ENCODE assay signal across 12 cellular contexts in the genomic region with DNA sequence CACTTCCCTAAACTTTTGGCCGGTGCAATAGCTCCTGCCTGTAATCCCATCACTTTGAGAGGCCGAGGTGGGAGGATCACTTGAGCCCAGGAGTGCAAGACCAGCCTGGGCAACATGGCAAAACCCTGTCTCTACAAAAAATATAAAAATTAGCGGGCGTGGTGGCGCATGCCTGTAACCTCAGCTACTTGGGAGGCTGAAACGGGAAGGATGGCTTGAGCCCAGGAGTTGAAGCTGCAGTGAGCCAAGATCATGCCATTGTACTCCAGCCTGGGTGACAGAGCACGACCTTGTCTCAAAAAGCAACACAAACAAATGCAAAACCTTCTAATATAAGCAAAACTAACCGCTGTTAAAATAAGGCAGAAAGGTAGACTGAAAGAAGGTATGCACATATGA. TPM values are rescaled to one million over a fixed set of nuclear protein-coding genes. Genes with fewer than 3 reads are reported as not detected.
DNase-seq lines count a peak whose midpoint lies in the region; ATAC-seq and TF ChIP-seq lines count a peak whose summit lies in the region.
"Had no signal": no experiment of that assay in that cellular context is flagged by ENCODE, and none has a peak within 500 bp of the region (broad histone marks: within the 10 kb centered on the region; RNA-seq: fewer than 3 reads in every experiment).

No MANE protein-coding gene starts in this region.

- intact Hi-C loops in body of pancreas (cut with DNase I) = no loop called here
- intact Hi-C loops in stomach (cut with DNase I; ENCODE audit: low total_unique reads) = no loop called here

- H3K9me3 ChIP-seq in MM.1S (replicated peaks; ENCODE audit: insufficient read depth, low read length) (no peaks in the 10 kb centered on the region), body of pancreas (no peaks in the 10 kb centered on the region), liver (ENCODE audit: control insufficient read depth in 4 of 4, low read length in 3 of 4) (no peaks in the 10 kb centered on the region), stomach (no peaks in the 10 kb centered on the region)
- H3K9me3 ChIP-seq: HAP-1 had no signal

- TF ChIP-seq RAD21 in liver (IDR thresholded peaks at IDR 0.05) = no peak

- H3K9me2 ChIP-seq in MM.1S (replicated peaks; ENCODE audit: insufficient read depth, low read length) = no peaks in the 10 kb centered on the region

- H3K27me3 ChIP-seq in MM.1S (replicated peaks; ENCODE audit: insufficient read depth, low read length) (no peaks in the 10 kb centered on the region), body of pancreas (no peaks in the 10 kb centered on the region), liver (ENCODE audit: control insufficient read depth in 4 of 4, insufficient read depth in 4 of 4, low read length in 3 of 4) (peaks cover 0 to 5% (median 0%) of the 10 kb centered on the region in 4 donors), stomach (no peaks in the 10 kb centered on the region)

- peaks cover 43% of the 10 kb centered on the region for H3K79me2 ChIP-seq in MM.1S (ENCODE audit: low read length)

- ATAC-seq in body of pancreas (no peak), GM19452 (IDR thresholded peaks at IDR 0.05; ENCODE audit: unreplicated experiment) (no peak), GM19324 (IDR thresholded peaks at IDR 0.05; ENCODE audit: low FRiP score, unreplicated experiment) (no peak)
- ATAC-seq: natural killer cell treated with Interleukin-12 subunit alpha and Interleukin-12 subunit beta and Interleukin-15 and Interleukin-18, amount 100 ng/mL, for 72 hours had no signal

- H3K36me3 ChIP-seq in MM.1S (replicated peaks; ENCODE audit: insufficient read depth, low read length) = no peaks in the 10 kb centered on the region
- no peaks in the 10 kb centered on the region for H3K36me3 ChIP-seq in body of pancreas (replicated peaks in 1 of 2; ENCODE audit: insufficient read depth in 1 of 2, low read depth in 2 of 2)
- H3K36me3 ChIP-seq in liver (ENCODE audit: control insufficient read depth in 4 of 4, insufficient read depth in 3 of 4, low read depth in 1 of 4, low read length in 3 of 4) = no peaks in the 10 kb centered on the region
- no peaks in the 10 kb centered on the region for H3K36me3 ChIP-seq in stomach
- H3K36me3 ChIP-seq: HAP-1 had no signal

- WGBS in body of pancreas, 2 donors = 34 to 37% methylated on average over 8 of the region's 8 CpGs
- 77% methylated on average over 8 of the region's 8 CpGs for WGBS in liver
- 61 to 74% (median 71%) methylated on average over 8 of the region's 8 CpGs for WGBS in stomach, 5 donors

- H3F3A ChIP-seq in MM.1S (ENCODE audit: insufficient read depth, low read length) = peaks cover 35% of the 10 kb centered on the region

- no peak for TF ChIP-seq CTCF in MM.1S (IDR thresholded peaks at IDR 0.05; ENCODE audit: low read length)
- no peak for TF ChIP-seq CTCF in body of pancreas (IDR thresholded peaks at IDR 0.05)
- no peak for TF ChIP-seq CTCF in liver (IDR thresholded peaks at IDR 0.05; ENCODE audit: low read depth, low read length, missing input control)
- no peak for TF ChIP-seq CTCF in stomach (IDR thresholded peaks at IDR 0.05)

- H3K9ac ChIP-seq in MM.1S (ENCODE audit: low read length) (peak overlapping the region; percentile 51; the same call in 1 of the 2 replicates), liver (ENCODE audit: low read depth in 1 of 2, low read length in 2 of 2) (no peak overlapping the region)

- H3K4me2 ChIP-seq in MM.1S (ENCODE audit: low read depth, low read length) = peak overlapping the region; percentile 72; the same call in 1 of the 2 replicates

- no peak for TF ChIP-seq EP300 in stomach (IDR thresholded peaks at IDR 0.05)

- H3K4me1 ChIP-seq in MM.1S (ENCODE audit: low read length) (peaks cover 58% of the 10 kb centered on the region), body of pancreas (peaks cover 88% of the 10 kb centered on the region), liver (ENCODE audit: control insufficient read depth in 4 of 4, insufficient read depth in 4 of 4, low read length in 3 of 4) (peaks cover 0 to 3% (median 1%) of the 10 kb centered on the region in 4 donors), stomach (peaks cover 47 to 87% (median 78%) of the 10 kb centered on the region in 4 donors)
- H3K4me1 ChIP-seq: HAP-1 had no signal

- DNase-seq in MM.1S (no peak), body of pancreas (no peak), stomach (no peak), RPMI8226 (no peak)
- DNase-seq: activated B cell treated with CpG ODN at 0.5 μM for 24 hours, DMS79 treated with DMSO at 0.1 percent for 48 hours, left cardiac atrium had no signal

- H3K4me3 ChIP-seq in MM.1S (ENCODE audit: low read length) (no peak overlapping the region), body of pancreas (no peak overlapping the region), liver (ENCODE audit: low read depth in 1 of 3, low read length in 3 of 3) (no peak overlapping the region), stomach (no peak overlapping the region)
- H3K4me3 ChIP-seq: HAP-1 had no signal

- TF ChIP-seq POLR2A in body of pancreas (IDR thresholded peaks at IDR 0.05) (no peak), stomach (IDR thresholded peaks at IDR 0.05) (no peak)

- H4K20me1 ChIP-seq in MM.1S (ENCODE audit: insufficient read depth, low read length) = no peaks in the 10 kb centered on the region

- H2AFZ ChIP-seq in MM.1S (ENCODE audit: low read length) = peak overlapping the region; percentile 11; the same call in 1 of the 2 replicates

- H3K27ac ChIP-seq in MM.1S (ENCODE audit: low read length) = peak overlapping the region; percentile 89
- peak overlapping the region; percentile 91 to 97 (median 94) for H3K27ac ChIP-seq in body of pancreas
- H3K27ac ChIP-seq in liver (ENCODE audit: low read depth in 1 of 2, low read length in 2 of 2) = peak overlapping the region; percentile 73 to 81
- H3K27ac ChIP-seq in stomach = peak overlapping the region; percentile 71 to 89 (median 81)

TF ChIP-seq in liver, 16 proteins besides CTCF, POLR2A, EP300 and RAD21:
- no peak for TF ChIP-seq FOXA1 (IDR thresholded peaks at IDR 0.05)
- TF ChIP-seq, protein P1, sequence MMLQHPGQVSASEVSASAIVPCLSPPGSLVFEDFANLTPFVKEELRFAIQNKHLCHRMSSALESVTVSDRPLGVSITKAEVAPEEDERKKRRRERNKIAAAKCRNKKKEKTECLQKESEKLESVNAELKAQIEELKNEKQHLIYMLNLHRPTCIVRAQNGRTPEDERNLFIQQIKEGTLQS (IDR thresholded peaks at IDR 0.05) = no peak
- TF ChIP-seq TAF1 (conservative IDR thresholded peaks at IDR 0.05) = no peak
- TF ChIP-seq YY1 (IDR thresholded peaks at IDR 0.05) = no peak
- TF ChIP-seq JUND (IDR thresholded peaks at IDR 0.05) = no peak
- TF ChIP-seq HNF4A (conservative IDR thresholded peaks at IDR 0.05) = no peak
- TF ChIP-seq, protein P2, sequence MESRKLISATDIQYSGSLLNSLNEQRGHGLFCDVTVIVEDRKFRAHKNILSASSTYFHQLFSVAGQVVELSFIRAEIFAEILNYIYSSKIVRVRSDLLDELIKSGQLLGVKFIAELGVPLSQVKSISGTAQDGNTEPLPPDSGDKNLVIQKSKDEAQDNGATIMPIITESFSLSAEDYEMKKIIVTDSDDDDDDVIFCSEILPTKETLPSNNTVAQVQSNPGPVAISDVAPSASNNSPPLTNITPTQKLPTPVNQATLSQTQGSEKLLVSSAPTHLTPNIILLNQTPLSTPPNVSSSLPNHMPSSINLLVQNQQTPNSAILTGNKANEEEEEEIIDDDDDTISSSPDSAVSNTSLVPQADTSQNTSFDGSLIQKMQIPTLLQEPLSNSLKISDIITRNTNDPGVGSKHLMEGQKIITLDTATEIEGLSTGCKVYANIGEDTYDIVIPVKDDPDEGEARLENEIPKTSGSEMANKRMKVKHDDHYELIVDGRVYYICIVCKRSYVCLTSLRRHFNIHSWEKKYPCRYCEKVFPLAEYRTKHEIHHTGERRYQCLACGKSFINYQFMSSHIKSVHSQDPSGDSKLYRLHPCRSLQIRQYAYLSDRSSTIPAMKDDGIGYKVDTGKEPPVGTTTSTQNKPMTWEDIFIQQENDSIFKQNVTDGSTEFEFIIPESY (IDR thresholded peaks at IDR 0.05) = no peak
- TF ChIP-seq, protein P3, sequence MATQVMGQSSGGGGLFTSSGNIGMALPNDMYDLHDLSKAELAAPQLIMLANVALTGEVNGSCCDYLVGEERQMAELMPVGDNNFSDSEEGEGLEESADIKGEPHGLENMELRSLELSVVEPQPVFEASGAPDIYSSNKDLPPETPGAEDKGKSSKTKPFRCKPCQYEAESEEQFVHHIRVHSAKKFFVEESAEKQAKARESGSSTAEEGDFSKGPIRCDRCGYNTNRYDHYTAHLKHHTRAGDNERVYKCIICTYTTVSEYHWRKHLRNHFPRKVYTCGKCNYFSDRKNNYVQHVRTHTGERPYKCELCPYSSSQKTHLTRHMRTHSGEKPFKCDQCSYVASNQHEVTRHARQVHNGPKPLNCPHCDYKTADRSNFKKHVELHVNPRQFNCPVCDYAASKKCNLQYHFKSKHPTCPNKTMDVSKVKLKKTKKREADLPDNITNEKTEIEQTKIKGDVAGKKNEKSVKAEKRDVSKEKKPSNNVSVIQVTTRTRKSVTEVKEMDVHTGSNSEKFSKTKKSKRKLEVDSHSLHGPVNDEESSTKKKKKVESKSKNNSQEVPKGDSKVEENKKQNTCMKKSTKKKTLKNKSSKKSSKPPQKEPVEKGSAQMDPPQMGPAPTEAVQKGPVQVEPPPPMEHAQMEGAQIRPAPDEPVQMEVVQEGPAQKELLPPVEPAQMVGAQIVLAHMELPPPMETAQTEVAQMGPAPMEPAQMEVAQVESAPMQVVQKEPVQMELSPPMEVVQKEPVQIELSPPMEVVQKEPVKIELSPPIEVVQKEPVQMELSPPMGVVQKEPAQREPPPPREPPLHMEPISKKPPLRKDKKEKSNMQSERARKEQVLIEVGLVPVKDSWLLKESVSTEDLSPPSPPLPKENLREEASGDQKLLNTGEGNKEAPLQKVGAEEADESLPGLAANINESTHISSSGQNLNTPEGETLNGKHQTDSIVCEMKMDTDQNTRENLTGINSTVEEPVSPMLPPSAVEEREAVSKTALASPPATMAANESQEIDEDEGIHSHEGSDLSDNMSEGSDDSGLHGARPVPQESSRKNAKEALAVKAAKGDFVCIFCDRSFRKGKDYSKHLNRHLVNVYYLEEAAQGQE (IDR thresholded peaks at IDR 0.05) = no peak
- no peak for TF ChIP-seq SP1 (IDR thresholded peaks at IDR 0.05)
- TF ChIP-seq, protein P4, sequence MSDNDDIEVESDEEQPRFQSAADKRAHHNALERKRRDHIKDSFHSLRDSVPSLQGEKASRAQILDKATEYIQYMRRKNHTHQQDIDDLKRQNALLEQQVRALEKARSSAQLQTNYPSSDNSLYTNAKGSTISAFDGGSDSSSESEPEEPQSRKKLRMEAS (IDR thresholded peaks at IDR 0.05) = no peak
- TF ChIP-seq EGR1 (IDR thresholded peaks at IDR 0.05; ENCODE audit: low read depth in 2 of 2) = no peak
- TF ChIP-seq RXRA (IDR thresholded peaks at IDR 0.05) = no peak
- TF ChIP-seq FOXA2 (IDR thresholded peaks at IDR 0.05) = no peak
- no peak for TF ChIP-seq GABPA (IDR thresholded peaks at IDR 0.05 in 1 of 2, conservative IDR thresholded peaks at IDR 0.05 in 1 of 2)

RNA-seq across cellular contexts. Expression of a gene that starts 25.9 kb away (rescaled TPM):
- 10 to 100 TPM; 26.5 to 36.9 TPM for total RNA-seq in body of pancreas
- 1 to 10 TPM; 1.4 to 2.7 TPM for total RNA-seq in liver
- polyA plus RNA-seq in liver = 1 to 10 TPM; 1.3 to 2.3 TPM
- 10 to 100 TPM in 4 of 5 donors, 1 to 10 TPM in 1; 1.2 to 32.2 (median 13.8) TPM for total RNA-seq in stomach
- 10 to 100 TPM; 13.6 to 18.2 (median 17.2) TPM for polyA plus RNA-seq in stomach
- total RNA-seq: activated B cell treated with CpG ODN at 0.5 μM for 24 hours; natural killer cell treated with Interleukin-12 subunit alpha and Interleukin-12 subunit beta and Interleukin-15 and Interleukin-18, amount 100 ng/mL, for 72 hours had no signal
